ENCODE assay signal across 1 cellular context in the genomic region with DNA sequence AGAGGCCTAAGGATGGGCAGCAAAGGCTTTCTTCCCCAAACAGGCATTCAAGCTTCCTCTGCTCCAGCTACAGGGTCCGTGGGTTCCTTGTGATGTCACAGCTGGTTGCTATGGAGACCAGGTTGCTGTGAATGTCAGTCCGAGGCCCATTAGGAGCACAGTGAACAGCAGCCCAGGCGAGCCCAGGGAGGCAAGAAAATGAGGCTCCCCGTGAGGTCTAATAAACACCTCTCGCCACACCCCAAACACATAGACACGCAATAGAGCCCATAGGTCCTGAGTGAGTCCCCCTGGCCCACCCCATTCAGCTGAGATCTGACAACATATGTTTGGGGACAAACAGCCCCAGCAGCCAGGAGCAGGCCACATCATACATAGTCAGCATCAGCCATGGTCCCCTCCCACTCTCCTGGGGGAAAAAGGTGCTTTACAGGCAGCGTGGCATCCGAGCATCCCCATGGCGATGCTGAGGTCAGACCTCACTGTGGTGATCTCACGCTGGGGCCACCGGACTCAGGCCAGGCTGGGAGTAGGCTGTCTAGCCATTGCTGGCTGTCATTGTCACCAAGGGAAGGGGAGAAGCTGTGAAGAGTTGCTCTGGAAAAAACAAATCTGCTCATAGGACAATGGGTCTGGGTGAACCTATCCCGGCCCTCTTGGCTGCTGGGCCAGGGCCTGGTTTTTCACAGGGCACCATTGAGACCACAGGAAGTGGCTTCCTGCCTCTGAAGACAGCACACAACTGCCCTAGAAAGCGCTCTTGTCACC.
TF ChIP-seq lines count a peak whose summit lies in the region.

No MANE protein-coding gene starts in this region.

TF ChIP-seq in HepG2, 621 proteins besides CTCF, POLR2A, EP300 and RAD21:
- no peak for TF ChIP-seq ZNF44 (CRISPR knock-in tag; IDR thresholded peaks at IDR 0.05)
- TF ChIP-seq ZNF629 (CRISPR knock-in tag; conservative IDR thresholded peaks at IDR 0.05): no peak
- TF ChIP-seq ZNF800 (CRISPR knock-in tag; IDR thresholded peaks at IDR 0.05): no peak
- no peak for TF ChIP-seq PLSCR1 (CRISPR knock-in tag; IDR thresholded peaks at IDR 0.05; ENCODE audit: borderline replicate concordance)
- TF ChIP-seq ZNF839 (CRISPR knock-in tag; IDR thresholded peaks at IDR 0.05; ENCODE audit: borderline replicate concordance): no peak
- TF ChIP-seq TGIF2 (CRISPR knock-in tag; IDR thresholded peaks at IDR 0.05): no peak
- no peak for TF ChIP-seq GZF1 (CRISPR knock-in tag; IDR thresholded peaks at IDR 0.05)
- no peak for TF ChIP-seq ZNF674 (CRISPR knock-in tag; IDR thresholded peaks at IDR 0.05; ENCODE audit: low read depth)
- no peak for TF ChIP-seq ZNF468 (CRISPR knock-in tag; IDR thresholded peaks at IDR 0.05)
- TF ChIP-seq MTA1 (CRISPR knock-in tag; IDR thresholded peaks at IDR 0.05; ENCODE audit: borderline replicate concordance): no peak
